Comparison of ENCODE assay signal across 8 cellular contexts in genomic region chr18:31041346-31042067, GRCh38. TPM values are rescaled to one million over a fixed set of nuclear protein-coding genes. Genes with fewer than 3 reads are reported as not detected.
DNase-seq lines count a peak whose midpoint lies in the region; ATAC-seq and TF ChIP-seq lines count a peak whose summit lies in the region.

No MANE protein-coding gene starts in this region.

- H3K4me3 ChIP-seq in ectodermal cell (ENCODE audit: insufficient read depth, low read depth, low read length) (peak overlapping the region; percentile 38), mucosa of descending colon (no peak overlapping the region)

- H3K9me3 ChIP-seq in ectodermal cell (ENCODE audit: control insufficient read depth, low read length): no peaks in the 10 kb centered on the region
- H3K9me3 ChIP-seq in mucosa of descending colon: no peaks in the 10 kb centered on the region

- H3K4me1 ChIP-seq in ectodermal cell (ENCODE audit: control insufficient read depth, insufficient read depth, low read length) (peaks cover 7% of the 10 kb centered on the region), mucosa of descending colon (ENCODE audit: low read depth) (peaks cover 18% of the 10 kb centered on the region)

- intact Hi-C loops in mucosa of descending colon (cut with DNase I, micrococcal nuclease): no loop called here

- DNase-seq in stimulated activated naive CD8-positive, alpha-beta T cell treated with anti-CD3 and anti-CD28 coated beads, Interleukin-15, Interleukin-2, amounts not matched to agents 100 U/mL and 50 U/mL, for 24 hours: no peak
- DNase-seq in mucosa of descending colon (peak; percentile 6 to 41 (median 24)), UCSD-AML1 (lab: John Stamatoyannopoulos, UW; ENCODE audit: unreplicated experiment) (no peak), dedifferentiated amniotic fluid mesenchymal stem cell (ENCODE audit: extremely low spot score) (no peak), SHP77 treated with DMSO at 0.1 percent for 48 hours (lab: John Stamatoyannopoulos, UW) (no peak), NCI-H2196 (lab: John Stamatoyannopoulos, UW; ENCODE audit: unreplicated experiment) (no peak)

- peaks cover 8% of the 10 kb centered on the region for H3K4me1 Mint-ChIP-seq in stimulated activated naive CD8-positive, alpha-beta T cell treated with anti-CD3 and anti-CD28 coated beads, Interleukin-15, Interleukin-2, amounts not matched to agents 100 ng/mL and 50 ng/mL, for 24 hours (ENCODE audit: low read depth)

- no peak overlapping the region for H3K27ac ChIP-seq in ectodermal cell (ENCODE audit: insufficient read depth, low read depth, low read length, poor library complexity, severe bottlenecking)

- peaks cover 66% of the 10 kb centered on the region for H3K27me3 ChIP-seq in ectodermal cell (ENCODE audit: control insufficient read depth, insufficient read depth, low read length, poor library complexity, severe bottlenecking)

- peaks cover 65% of the 10 kb centered on the region for H3K27me3 Mint-ChIP-seq in stimulated activated naive CD8-positive, alpha-beta T cell treated with anti-CD3 and anti-CD28 coated beads, Interleukin-15, Interleukin-2, amounts not matched to agents 100 ng/mL and 50 ng/mL, for 24 hours

- H3K36me3 ChIP-seq in ectodermal cell (ENCODE audit: control insufficient read depth, insufficient read depth, low read length) (no peaks in the 10 kb centered on the region), mucosa of descending colon (ENCODE audit: low read depth) (no peaks in the 10 kb centered on the region)

- no peak for ATAC-seq in stimulated activated naive CD8-positive, alpha-beta T cell treated with anti-CD3 and anti-CD28 coated beads, Interleukin-15, Interleukin-2, amounts not matched to agents 100 U/mL and 50 U/mL, for 24 hours
- ATAC-seq in mucosa of descending colon: peak; percentile 50

- H3K9me3 Mint-ChIP-seq in stimulated activated naive CD8-positive, alpha-beta T cell treated with anti-CD3 and anti-CD28 coated beads, Interleukin-15, Interleukin-2, amounts not matched to agents 100 ng/mL and 50 ng/mL, for 24 hours: peaks cover 15% of the 10 kb centered on the region

- H3K27ac Mint-ChIP-seq in stimulated activated naive CD8-positive, alpha-beta T cell treated with anti-CD3 and anti-CD28 coated beads, Interleukin-15, Interleukin-2, amounts not matched to agents 100 ng/mL and 50 ng/mL, for 24 hours: no peak overlapping the region

- WGBS in ectodermal cell, 2 experiments: 2% methylated on average over 51 of the region's 51 CpGs

- no peak for TF ChIP-seq CTCF in mucosa of descending colon (IDR thresholded peaks at IDR 0.05)

- peaks cover 5% of the 10 kb centered on the region for H3K36me3 Mint-ChIP-seq in stimulated activated naive CD8-positive, alpha-beta T cell treated with anti-CD3 and anti-CD28 coated beads, Interleukin-15, Interleukin-2, amounts not matched to agents 100 ng/mL and 50 ng/mL, for 24 hours (ENCODE audit: low read depth)

- peak overlapping the region; percentile 62 for H3K4me3 Mint-ChIP-seq in stimulated activated naive CD8-positive, alpha-beta T cell treated with anti-CD3 and anti-CD28 coated beads, Interleukin-15, Interleukin-2, amounts not matched to agents 100 ng/mL and 50 ng/mL, for 24 hours

RNA-seq across cellular contexts. Expression of gene DSC3, which starts 1.0 kb away (rescaled TPM):
- polyA plus RNA-seq in ectodermal cell (2013, experiment 1 of 4): 0.78 TPM
- polyA plus RNA-seq in ectodermal cell (2013, experiment 2 of 4): 0.89 TPM
- 1.0 TPM for polyA plus RNA-seq in ectodermal cell (2013, experiment 3 of 4)
- 1.2 TPM for polyA plus RNA-seq in ectodermal cell (2013, experiment 4 of 4)
- under 1 TPM in 2 of 3 donors, not detected in 1; 0.19 to 0.61 TPM for total RNA-seq in mucosa of descending colon

Comparison
In these comparisons a context has a peak if more than half of its experiments do, and no peak if none do; other contexts are left out.
1. DNase-seq: peak in mucosa of descending colon (3 of 3); none in stimulated activated naive CD8-positive, alpha-beta T cell treated with anti-CD3 and anti-CD28 coated beads, Interleukin-15, Interleukin-2, amounts not matched to agents 100 U/mL and 50 U/mL, for 24 hours (single experiment), UCSD-AML1 (single experiment), dedifferentiated amniotic fluid mesenchymal stem cell (single experiment), SHP77 treated with DMSO at 0.1 percent for 48 hours (single experiment) and NCI-H2196 (single experiment).